ENCODE assay signal across 12 cellular contexts in the genomic region with DNA sequence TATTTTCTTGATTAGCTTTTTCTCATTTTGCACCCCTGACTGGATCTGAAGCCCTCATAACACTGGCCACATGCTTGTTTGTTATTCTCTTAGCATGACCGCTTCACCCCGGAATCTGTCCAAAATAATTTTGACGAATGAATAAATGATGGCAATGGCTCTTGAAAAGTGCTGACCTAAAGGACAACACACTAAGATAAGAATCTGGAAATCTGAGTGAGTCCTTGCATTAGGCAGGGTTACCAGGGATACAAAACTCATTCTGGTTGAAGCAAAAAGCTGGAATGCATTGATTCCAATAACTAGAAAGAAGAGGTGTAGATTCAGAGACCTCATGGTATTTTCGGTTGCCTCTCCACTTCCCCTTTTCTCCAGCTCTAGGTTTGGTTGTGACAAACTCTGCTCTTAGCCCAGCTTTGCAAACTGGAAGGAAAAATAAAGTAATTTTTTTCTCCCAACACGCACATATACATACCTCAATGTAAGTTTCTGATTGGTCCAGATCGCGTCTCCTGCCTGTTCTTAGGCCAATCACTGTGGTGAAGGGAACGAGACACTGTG.
DNase-seq lines count a peak whose midpoint lies in the region; ATAC-seq and TF ChIP-seq lines count a peak whose summit lies in the region.
"Had no signal": no experiment of that assay in that cellular context is flagged by ENCODE, and none has a peak within 500 bp of the region (broad histone marks: within the 10 kb centered on the region; RNA-seq: fewer than 3 reads in every experiment).

No MANE protein-coding gene starts in this region.

- no peak for TF ChIP-seq POLR2A in body of pancreas (IDR thresholded peaks at IDR 0.05)

- peak; percentile 55 for ATAC-seq in GM19328 (IDR thresholded peaks at IDR 0.05; ENCODE audit: unreplicated experiment)
- peak; percentile 73 for ATAC-seq in HG02885 (IDR thresholded peaks at IDR 0.05; ENCODE audit: poor library complexity, unreplicated experiment)
- peak; percentile 51 for ATAC-seq in stimulated activated memory B cell treated with anti-CD40 and anti-IgM and Interleukin-4, amounts not matched to agents 10 μg/mL and 1 μg/mL and 100 μg/mL, for 72 hours
- no peak for ATAC-seq in body of pancreas
- ATAC-seq: activated naive CD8-positive, alpha-beta T cell treated with anti-CD3 and anti-CD28 coated beads, Interleukin-2, amount 50 U/mL, for 24 hours had no signal

- no peak overlapping the region for H3K27ac ChIP-seq in OCI-LY3 (ENCODE audit: low read length)
- no peak overlapping the region for H3K27ac ChIP-seq in body of pancreas

- H3K4me1 Mint-ChIP-seq in stimulated activated memory B cell treated with anti-CD40 and anti-IgM and Interleukin-4, amounts not matched to agents 10 μg/mL and 1 μg/mL and 100 μg/mL, for 72 hours: no peaks in the 10 kb centered on the region

- H3K36me3 Mint-ChIP-seq in stimulated activated memory B cell treated with anti-CD40 and anti-IgM and Interleukin-4, amounts not matched to agents 10 μg/mL and 1 μg/mL and 100 μg/mL, for 72 hours: no peaks in the 10 kb centered on the region

- H3K27me3 ChIP-seq in OCI-LY3 (ENCODE audit: low read depth, low read length): no peaks in the 10 kb centered on the region
- no peaks in the 10 kb centered on the region for H3K27me3 ChIP-seq in body of pancreas

- no peak overlapping the region for H3K9ac ChIP-seq in OCI-LY3 (ENCODE audit: low read length)

- H3K79me2 ChIP-seq in OCI-LY3 (ENCODE audit: low read length): no peaks in the 10 kb centered on the region

- H3K27ac Mint-ChIP-seq in stimulated activated memory B cell treated with anti-CD40 and anti-IgM and Interleukin-4, amounts not matched to agents 10 μg/mL and 1 μg/mL and 100 μg/mL, for 72 hours: no peak overlapping the region
- H3K27ac Mint-ChIP-seq: activated naive CD8-positive, alpha-beta T cell treated with anti-CD3 and anti-CD28 coated beads, Interleukin-2, amount 50 U/mL, for 24 hours had no signal

- H4K20me1 ChIP-seq in OCI-LY3 (ENCODE audit: insufficient read depth, low read length): no peaks in the 10 kb centered on the region

- no peak for TF ChIP-seq CTCF in OCI-LY3 (IDR thresholded peaks at IDR 0.05; ENCODE audit: low read depth, low read length)
- no peak for TF ChIP-seq CTCF in body of pancreas (IDR thresholded peaks at IDR 0.05)

- H3K9me3 Mint-ChIP-seq in stimulated activated memory B cell treated with anti-CD40 and anti-IgM and Interleukin-4, amounts not matched to agents 10 μg/mL and 1 μg/mL and 100 μg/mL, for 72 hours: no peaks in the 10 kb centered on the region
- H3K9me3 Mint-ChIP-seq: activated naive CD8-positive, alpha-beta T cell treated with anti-CD3 and anti-CD28 coated beads, Interleukin-2, amount 50 U/mL, for 24 hours; neural crest cell had no signal

- H3K4me1 ChIP-seq in OCI-LY3 (ENCODE audit: low read length) (peaks cover 8% of the 10 kb centered on the region), body of pancreas (no peaks in the 10 kb centered on the region)

- no peaks in the 10 kb centered on the region for H3K36me3 ChIP-seq in OCI-LY3 (replicated peaks; ENCODE audit: low read depth, low read length)
- H3K36me3 ChIP-seq in body of pancreas (replicated peaks in 1 of 2; ENCODE audit: insufficient read depth in 1 of 2, low read depth in 2 of 2): no peaks in the 10 kb centered on the region

- H3K9me3 ChIP-seq in OCI-LY3 (ENCODE audit: insufficient read depth, low read length) (no peaks in the 10 kb centered on the region), body of pancreas (no peaks in the 10 kb centered on the region)

- H3K27me3 Mint-ChIP-seq in stimulated activated memory B cell treated with anti-CD40 and anti-IgM and Interleukin-4, amounts not matched to agents 10 μg/mL and 1 μg/mL and 100 μg/mL, for 72 hours: peaks cover 8% of the 10 kb centered on the region
- H3K27me3 Mint-ChIP-seq: activated naive CD8-positive, alpha-beta T cell treated with anti-CD3 and anti-CD28 coated beads, Interleukin-2, amount 50 U/mL, for 24 hours had no signal

- H2AFZ ChIP-seq in OCI-LY3 (ENCODE audit: low read depth, low read length): no peak overlapping the region; the same call in 1 of the 2 replicates

- no peak overlapping the region for H3K4me3 ChIP-seq in OCI-LY3 (ENCODE audit: low read length)
- H3K4me3 ChIP-seq in body of pancreas: no peak overlapping the region

- intact Hi-C loops in body of pancreas (cut with DNase I): no loop called here

- no peak overlapping the region for H3K4me3 Mint-ChIP-seq in stimulated activated memory B cell treated with anti-CD40 and anti-IgM and Interleukin-4, amounts not matched to agents 10 μg/mL and 1 μg/mL and 100 μg/mL, for 72 hours
- H3K4me3 Mint-ChIP-seq: activated naive CD8-positive, alpha-beta T cell treated with anti-CD3 and anti-CD28 coated beads, Interleukin-2, amount 50 U/mL, for 24 hours; neural crest cell had no signal

- peak overlapping the region; percentile 51 for H3K4me2 ChIP-seq in OCI-LY3 (ENCODE audit: low read length)

- WGBS in body of pancreas, 2 donors: 79 to 80% methylated on average over 8 of the region's 8 CpGs

- DNase-seq in body of pancreas (no peak), foreskin melanocyte (no peak), HK-2 (ENCODE audit: unreplicated experiment) (no peak)
- DNase-seq: activated naive CD8-positive, alpha-beta T cell treated with anti-CD3 and anti-CD28 coated beads, Interleukin-2, amount 50 U/mL, for 24 hours; NCI-H1436 treated with DMSO at 0.1 percent for 48 hours; Right ventricle myocardium superior; stimulated activated CD4-positive, alpha-beta T cell treated with anti-CD3 and anti-CD28 coated beads, Interleukin-2, amount 100 ng/mL, for 24 hours had no signal
